9 cellular contexts compared by ENCODE assay signal in genomic region chr16:82633964-82634600, GRCh38. TPM values are rescaled to one million over a fixed set of nuclear protein-coding genes. Genes with fewer than 3 reads are reported as not detected.
DNase-seq lines count a peak whose midpoint lies in the region; TF ChIP-seq lines count a peak whose summit lies in the region.
"Had no signal": no experiment of that assay in that cellular context is flagged by ENCODE, and none has a peak within 500 bp of the region (broad histone marks: within the 10 kb centered on the region; RNA-seq: fewer than 3 reads in every experiment).

No MANE protein-coding gene starts in this region.

- no peak overlapping the region for H3K4me3 Mint-ChIP-seq in brain
- H3K4me3 Mint-ChIP-seq: activated CD4-positive, alpha-beta memory T cell treated with anti-CD3 and anti-CD28 coated beads, Interleukin-2, amount 10 ng/mL, durations not matched to agents 7 days and 5 days had no signal

- peaks cover 50% of the 10 kb centered on the region for H3K4me1 Mint-ChIP-seq in brain

- WGBS in hepatocyte (ENCODE audit: low lambda C conversion rate, missing lambda C conversion rate) = 72% methylated on average over 15 of the region's 15 CpGs
- 70 to 82% (median 77%) methylated on average over 7 to 15 of the region's 15 CpGs for WGBS in adrenal gland, 4 donors

- H3K4me3 ChIP-seq in hepatocyte (no peak overlapping the region), subcutaneous abdominal adipose tissue (ENCODE audit: low read depth in 1 of 5, low read length in 5 of 5) (no peak overlapping the region), adrenal gland (no peak overlapping the region)

- H3K27ac Mint-ChIP-seq in brain = peak overlapping the region in 3 of 5 experiments; percentile 50 to 88 (median 60)
- H3K27ac Mint-ChIP-seq: activated CD4-positive, alpha-beta memory T cell treated with anti-CD3 and anti-CD28 coated beads, Interleukin-2, amount 10 ng/mL, durations not matched to agents 7 days and 5 days had no signal

- intact Hi-C loops in adrenal gland (cut with DNase I) = no loop called here

- H3K27me3 Mint-ChIP-seq in brain = peaks cover 30% of the 10 kb centered on the region

- H3K9ac ChIP-seq in subcutaneous abdominal adipose tissue (ENCODE audit: low read length in 5 of 5) = no peak overlapping the region

- TF ChIP-seq CTCF in brain (conservative IDR thresholded peaks at IDR 0.05) = no peak
- TF ChIP-seq CTCF in hepatocyte (IDR thresholded peaks at IDR 0.05; ENCODE audit: poor library complexity) = no peak
- no peak for TF ChIP-seq CTCF in adrenal gland (IDR thresholded peaks at IDR 0.05)

- H2AFZ ChIP-seq in hepatocyte = no peak overlapping the region

- H3K36me3 Mint-ChIP-seq in brain = no peaks in the 10 kb centered on the region

- no peaks in the 10 kb centered on the region for H4K20me1 ChIP-seq in hepatocyte (ENCODE audit: insufficient read depth, poor library complexity, severe bottlenecking)

- no peak for TF ChIP-seq POLR2A in adrenal gland (IDR thresholded peaks at IDR 0.05)

- no peak overlapping the region for H3K4me2 ChIP-seq in hepatocyte

- H3K79me2 ChIP-seq in hepatocyte = no peaks in the 10 kb centered on the region

- H3K27me3 ChIP-seq in hepatocyte (peaks cover 19% of the 10 kb centered on the region), subcutaneous abdominal adipose tissue (ENCODE audit: control insufficient read depth in 5 of 5, insufficient read depth in 4 of 5, low read length in 5 of 5) (peaks cover 0 to 14% (median 6%) of the 10 kb centered on the region in 5 donors), adrenal gland (no peaks in the 10 kb centered on the region)

- H3K9me3 Mint-ChIP-seq in brain = peaks cover 0 to 2% (median 0%) of the 10 kb centered on the region in 5 experiments
- H3K9me3 Mint-ChIP-seq: activated CD4-positive, alpha-beta memory T cell treated with anti-CD3 and anti-CD28 coated beads, Interleukin-2, amount 10 ng/mL, durations not matched to agents 7 days and 5 days had no signal

- peak; percentile 94 for DNase-seq in LHCN-M2 (ENCODE audit: low read depth)
- DNase-seq in hepatocyte (ENCODE audit: low spot score) = no peak
- DNase-seq in cerebellum (ENCODE audit: low spot score) = no peak
- no peak for DNase-seq in NCI-H774 (lab: John Stamatoyannopoulos, UW)
- DNase-seq in adrenal gland = no peak
- DNase-seq in NCI-H187 treated with DMSO at 0.1 percent for 48 hours (lab: John Stamatoyannopoulos, UW) = no peak
- DNase-seq: activated CD4-positive, alpha-beta memory T cell treated with anti-CD3 and anti-CD28 coated beads, Interleukin-2, amount 10 ng/mL, durations not matched to agents 7 days and 5 days had no signal

- H3K9me2 ChIP-seq in hepatocyte (replicated peaks; ENCODE audit: insufficient read depth) = no peaks in the 10 kb centered on the region

- H3K4me1 ChIP-seq in hepatocyte (ENCODE audit: insufficient read depth) = no peaks in the 10 kb centered on the region
- H3K4me1 ChIP-seq in subcutaneous abdominal adipose tissue (ENCODE audit: control insufficient read depth in 5 of 5, insufficient read depth in 5 of 5, low read length in 5 of 5) = peaks cover 0 to 72% (median 4%) of the 10 kb centered on the region in 5 donors
- H3K4me1 ChIP-seq in adrenal gland (replicated peaks in 1 of 2) = no peaks in the 10 kb centered on the region

- H3K36me3 ChIP-seq in hepatocyte (replicated peaks; ENCODE audit: insufficient read depth, low read depth) (no peaks in the 10 kb centered on the region), subcutaneous abdominal adipose tissue (ENCODE audit: control insufficient read depth in 5 of 5, insufficient read depth in 5 of 5, low read length in 5 of 5) (no peaks in the 10 kb centered on the region), adrenal gland (replicated peaks in 1 of 2) (no peaks in the 10 kb centered on the region)

- peak overlapping the region; percentile 13 for H3K27ac ChIP-seq in hepatocyte
- H3K27ac ChIP-seq in subcutaneous abdominal adipose tissue (ENCODE audit: low read depth, low read length) = peak overlapping the region; percentile 55
- no peak overlapping the region for H3K27ac ChIP-seq in adrenal gland

- H3K9me3 ChIP-seq in hepatocyte (ENCODE audit: low read depth) = no peaks in the 10 kb centered on the region
- H3K9me3 ChIP-seq in subcutaneous abdominal adipose tissue (ENCODE audit: control insufficient read depth in 5 of 5, low read length in 5 of 5) = no peaks in the 10 kb centered on the region
- no peaks in the 10 kb centered on the region for H3K9me3 ChIP-seq in adrenal gland (replicated peaks in 1 of 3)

RNA-seq across cellular contexts. Expression of gene CDH13, which starts 7.3 kb away (rescaled TPM):
- total RNA-seq in LHCN-M2 (2014; rRNA removed) (140 and 162 TPM in 2 replicates), hepatocyte (1.5 and 2.7 TPM in 2 replicates), cerebellum (43.6 TPM), adrenal gland (10 to 100 TPM in 1 of 8 donors, 1 to 10 TPM in 6, under 1 TPM in 1; 0.86 to 30.6 (median 2.4) TPM)
- 97.8 TPM for polyA plus RNA-seq in LHCN-M2 (2012)
- polyA plus RNA-seq in brain (ENCODE audit: insufficient read depth, low read depth, low replicate concordance) (10.7 TPM), hepatocyte (1.2 TPM in 2 replicates), adrenal gland (1 to 10 TPM in 2 of 3 donors, under 1 TPM in 1; 0.97 to 3.3 (median 1.6) TPM)
- total RNA-seq: activated CD4-positive, alpha-beta memory T cell treated with anti-CD3 and anti-CD28 coated beads, Interleukin-2, amount 10 ng/mL, durations not matched to agents 7 days and 5 days had no signal

Comparison
In these comparisons a context has a peak if more than half of its experiments do, and no peak if none do; other contexts are left out.
1. H3K27ac ChIP-seq: peak in hepatocyte (single experiment) and subcutaneous abdominal adipose tissue (single experiment); none in adrenal gland (0 of 5).